8 cellular contexts compared by ENCODE assay signal in genomic region chr14:91872517-91873470, GRCh38. TPM values are rescaled to one million over a fixed set of nuclear protein-coding genes. Genes with fewer than 3 reads are reported as not detected.
DNase-seq lines count a peak whose midpoint lies in the region; ATAC-seq and TF ChIP-seq lines count a peak whose summit lies in the region.

No MANE protein-coding gene starts in this region.

- H3K36me3 ChIP-seq in KOPT-K1 (ENCODE audit: insufficient read depth, low read length): no peaks in the 10 kb centered on the region
- peaks cover 10 to 14% of the 10 kb centered on the region in 2 donors for H3K36me3 ChIP-seq in aorta (ENCODE audit: control insufficient read depth in 1 of 2, insufficient read depth in 2 of 2, low read length in 1 of 2)

- H3K4me3 ChIP-seq in aorta (ENCODE audit: low read length in 2 of 2): no peak overlapping the region

- H3K4me1 ChIP-seq in aorta (ENCODE audit: control insufficient read depth in 1 of 2, insufficient read depth in 2 of 2, low read length in 2 of 2): peaks cover 0 to 7% of the 10 kb centered on the region in 2 donors

- WGBS in aorta, 2 donors: 33 to 36% methylated on average over 15 of the region's 15 CpGs

- H3K4me3 Mint-ChIP-seq in immature natural killer cell (peak overlapping the region; percentile 75 to 82 (median 77)), mesothelial cell of epicardium (no peak overlapping the region)

- H3K9me3 Mint-ChIP-seq in immature natural killer cell (no peaks in the 10 kb centered on the region), mesothelial cell of epicardium (no peaks in the 10 kb centered on the region)

- H3K27ac ChIP-seq in KOPT-K1 (ENCODE audit: low read depth, low read length, poor library complexity, severe bottlenecking): peak overlapping the region; percentile 95
- H3K27ac ChIP-seq in aorta (ENCODE audit: low read depth in 1 of 2, low read length in 2 of 2): peak overlapping the region; percentile 77 to 92

- peak overlapping the region; percentile 64 to 91 (median 79) for H3K27ac Mint-ChIP-seq in immature natural killer cell
- no peak overlapping the region for H3K27ac Mint-ChIP-seq in mesothelial cell of epicardium

- ATAC-seq in GM19463 (IDR thresholded peaks at IDR 0.05; ENCODE audit: unreplicated experiment): peak; percentile 10
- ATAC-seq in aorta (ENCODE audit: low FRiP score): peak; percentile 86
- ATAC-seq in HG02884 (IDR thresholded peaks at IDR 0.05; ENCODE audit: unreplicated experiment): no peak

- TF ChIP-seq CTCF in mesothelial cell of epicardium (IDR thresholded peaks at IDR 0.05; ENCODE audit: unreplicated experiment): no peak

- H3K4me1 Mint-ChIP-seq in immature natural killer cell: peaks cover 78 to 80% of the 10 kb centered on the region in 2 donors
- no peaks in the 10 kb centered on the region for H3K4me1 Mint-ChIP-seq in mesothelial cell of epicardium

- intact Hi-C loops in aorta (cut with DNase I): loop anchor here in 1 of 2 donors (5.0 kb wide), 1 partner anchor 35 kb away; no protein-coding TSS in a partner anchor

- H3K36me3 Mint-ChIP-seq in immature natural killer cell (peaks cover 0 to 6% (median 3%) of the 10 kb centered on the region in 3 donors), mesothelial cell of epicardium (peaks cover 6% of the 10 kb centered on the region)

- DNase-seq in AG20443 (ENCODE audit: low spot score) (peak; percentile 41), activated gamma-delta T cell treated with Interleukin-2 at 50 U/mL for 16 hours (peak; percentile 58), immature natural killer cell (peak; percentile 17 to 43 (median 21)), aorta (peak; percentile 88 to 91), mesothelial cell of epicardium (ENCODE audit: low spot score in 2 of 2, unreplicated experiment in 2 of 2) (no peak)

- no peaks in the 10 kb centered on the region for H3K27me3 ChIP-seq in aorta (ENCODE audit: control insufficient read depth in 1 of 2, insufficient read depth in 2 of 2, low read length in 1 of 2)

- H3K27me3 Mint-ChIP-seq in immature natural killer cell (ENCODE audit: low read depth in 3 of 3) (peaks cover 3 to 7% (median 4%) of the 10 kb centered on the region in 3 donors), mesothelial cell of epicardium (ENCODE audit: low read depth) (no peaks in the 10 kb centered on the region)

- H3K9me3 ChIP-seq in KOPT-K1 (ENCODE audit: insufficient read depth, low read length, poor library complexity, severe bottlenecking): no peaks in the 10 kb centered on the region
- no peaks in the 10 kb centered on the region for H3K9me3 ChIP-seq in aorta (ENCODE audit: control insufficient read depth, low read length)

RNA-seq across cellular contexts. Expression of gene TC2N, which starts 5.5 kb away (rescaled TPM):
- polyA plus RNA-seq in immature natural killer cell (100 to 1,000 TPM in 2 of 3 donors, 10 to 100 TPM in 1; 97.4 to 158 (median 112) TPM), aorta (10 to 100 TPM; 50.7 to 66.4 TPM)
- total RNA-seq in aorta (100 to 1,000 TPM; 126 to 284 TPM), mesothelial cell of epicardium (8.5 to 11.6 TPM (median 9.9 TPM) in 3 replicates)

Comparison
In these comparisons a context has a peak if more than half of its experiments do, and no peak if none do; other contexts are left out.
1. DNase-seq: peak in AG20443 (single experiment), activated gamma-delta T cell treated with Interleukin-2 at 50 U/mL for 16 hours (single experiment), immature natural killer cell (3 of 3) and aorta (2 of 2); none in mesothelial cell of epicardium (0 of 2).
2. RNA of gene TC2N, which starts 5.5 kb away (total RNA-seq): 126 to 284 TPM in aorta; 8.5 to 11.6 TPM in mesothelial cell of epicardium; every median in the first group is over 10 times any median in the second.